ENCODE assay signal across 30 cellular contexts in genomic region chr2:64535024-64535423, GRCh38.
"Had no signal": no experiment of that assay in that cellular context is flagged by ENCODE, and none has a peak within 500 bp of the region (broad histone marks: within the 10 kb centered on the region; RNA-seq: fewer than 3 reads in every experiment).

No MANE protein-coding gene starts in this region.

- H3K27me3 Mint-ChIP-seq: effector memory CD8-positive, alpha-beta T cell; memory B cell; progenitor cell of endocrine pancreas; type B pancreatic cell had no signal

- H3K9ac ChIP-seq: neural progenitor cell, parathyroid adenoma had no signal

- H3K9me3 Mint-ChIP-seq: effector memory CD8-positive, alpha-beta T cell; immature natural killer cell; memory B cell; nephron; neural progenitor cell; stimulated activated effector memory CD8-positive, alpha-beta T cell treated with anti-CD3 and anti-CD28 coated beads, Interleukin-12 subunit alpha, Interleukin-12 subunit beta, amount 100 ng/mL, for 72 hours; type B pancreatic cell had no signal

- H3K36me3 ChIP-seq: neural progenitor cell, right lobe of liver, tibial artery had no signal

- H3K4me1 ChIP-seq: neural progenitor cell, testis had no signal

- H2AFZ ChIP-seq: neural progenitor cell, parathyroid adenoma had no signal

- H3K4me3 Mint-ChIP-seq: nephron, neural progenitor cell, type B pancreatic cell had no signal

- H3K4me2 ChIP-seq: neural progenitor cell had no signal

- ATAC-seq: effector memory CD8-positive, alpha-beta T cell; left colon; left ventricle myocardium superior had no signal

- H3K27me3 ChIP-seq: esophagus squamous epithelium, neural progenitor cell, right lobe of liver, testis, tibial artery had no signal

- H3K9me3 ChIP-seq: esophagus squamous epithelium, right lobe of liver, testis, tibial artery had no signal

- H3K27ac Mint-ChIP-seq: neural progenitor cell; progenitor cell of endocrine pancreas; stimulated activated effector memory CD8-positive, alpha-beta T cell treated with anti-CD3 and anti-CD28 coated beads, Interleukin-12 subunit alpha, Interleukin-12 subunit beta, amount 100 ng/mL, for 72 hours; type B pancreatic cell had no signal

- DNase-seq: dermis blood vessel endothelial cell; effector memory CD8-positive, alpha-beta T cell; erythroblast; esophagus squamous epithelium; foreskin melanocyte; glutamatergic neuron; hypothalamus; immature natural killer cell; islet precursor cell; kidney glomerular epithelial cell; left colon; left ventricle myocardium superior; right lobe of liver; small intestine; stimulated activated CD4-positive, alpha-beta T cell treated with anti-CD3 and anti-CD28 coated beads, Interleukin-15, amount 100 ng/mL, for 24 hours; stimulated activated CD4-positive, alpha-beta T cell treated with anti-CD3 and anti-CD28 coated beads, Interleukin-4, amount 100 ng/mL, for 1 hour; stimulated activated naive CD8-positive, alpha-beta T cell treated with anti-CD3 and anti-CD28 coated beads, Interleukin-15, Interleukin-2, amounts not matched to agents 100 U/mL and 50 U/mL, for 24 hours; substantia nigra; testis; tibial artery had no signal

- FAIRE-seq: endometrium, small intestine had no signal

- H3K4me3 ChIP-seq: coronary artery, esophagus squamous epithelium, lung, neural progenitor cell, right lobe of liver, testis, tibial artery had no signal

- H3K27ac ChIP-seq: coronary artery, esophagus squamous epithelium, neural progenitor cell, parathyroid adenoma, right lobe of liver, testis, tibial artery had no signal
